In genomic region chr12:50187084-50187900, GRCh38 we compare ENCODE assay signal across 8 cellular contexts. TPM values are rescaled to one million over a fixed set of nuclear protein-coding genes. Genes with fewer than 3 reads are reported as not detected.
DNase-seq lines count a peak whose midpoint lies in the region; ATAC-seq and TF ChIP-seq lines count a peak whose summit lies in the region.

No MANE protein-coding gene starts in this region.

- WGBS in sigmoid colon, 2 donors: 76% methylated on average over 7 of the region's 7 CpGs

- H3K36me3 ChIP-seq in ascending aorta (peaks cover 16 to 22% of the 10 kb centered on the region in 2 donors), sigmoid colon (peaks cover 0 to 21% (median 2%) of the 10 kb centered on the region in 4 donors)

- no peaks in the 10 kb centered on the region for H3K27me3 ChIP-seq in ascending aorta
- no peaks in the 10 kb centered on the region for H3K27me3 ChIP-seq in sigmoid colon

- ATAC-seq in GM18907 (IDR thresholded peaks at IDR 0.05; ENCODE audit: unreplicated experiment) (peak; percentile 44), HG03196 (IDR thresholded peaks at IDR 0.05; ENCODE audit: unreplicated experiment) (peak; percentile 36), GM21528 (IDR thresholded peaks at IDR 0.05; ENCODE audit: low FRiP score, unreplicated experiment) (no peak), GM18861 (IDR thresholded peaks at IDR 0.05; ENCODE audit: unreplicated experiment) (no peak)

- H3K4me3 ChIP-seq in ascending aorta: no peak overlapping the region
- no peak overlapping the region for H3K4me3 ChIP-seq in sigmoid colon

- TF ChIP-seq POLR2A in sigmoid colon (IDR thresholded peaks at IDR 0.05): no peak

- TF ChIP-seq EP300 in sigmoid colon (IDR thresholded peaks at IDR 0.05): no peak

- H3K27ac ChIP-seq in ascending aorta (peak overlapping the region; percentile 82 to 89), sigmoid colon (peak overlapping the region in 3 of 4 donors; percentile 21 to 44 (median 23))

- H3K4me1 ChIP-seq in ascending aorta: peaks cover 22 to 59% of the 10 kb centered on the region in 2 donors
- peaks cover 0 to 30% (median 18%) of the 10 kb centered on the region in 4 donors for H3K4me1 ChIP-seq in sigmoid colon

- intact Hi-C loops in ascending aorta (cut with DNase I) (loop anchor here (10.0 kb wide), 1 partner anchor 128 kb away; no protein-coding TSS in a partner anchor), sigmoid colon (cut with DNase I) (no loop called here)

- H3K9me3 ChIP-seq in ascending aorta (no peaks in the 10 kb centered on the region), sigmoid colon (no peaks in the 10 kb centered on the region)

- DNase-seq in ascending aorta (ENCODE audit: low spot score in 2 of 2): no peak
- DNase-seq in sigmoid colon: no peak
- no peak for DNase-seq in cortex of kidney (lab: John Stamatoyannopoulos, UW)
- DNase-seq in NCI-H1436 (lab: John Stamatoyannopoulos, UW): no peak

- no peak for TF ChIP-seq CTCF in ascending aorta (IDR thresholded peaks at IDR 0.05)
- no peak for TF ChIP-seq CTCF in sigmoid colon (IDR thresholded peaks at IDR 0.05)

RNA-seq across cellular contexts. Expression of gene CERS5, which starts 20.1 kb away (rescaled TPM):
- total RNA-seq in ascending aorta (29.7 TPM), sigmoid colon (10 to 100 TPM; 21.7 to 29.1 (median 23.3) TPM)
- polyA plus RNA-seq in sigmoid colon: 10 to 100 TPM in 1 of 3 donors, 1 to 10 TPM in 2; 4.8 to 25.9 (median 5.3) TPM

Comparison
In these comparisons a context has a peak if more than half of its experiments do, and no peak if none do; other contexts are left out.
1. ATAC-seq: peak in GM18907 (single experiment) and HG03196 (single experiment); none in GM21528 (single experiment) and GM18861 (single experiment).